In genomic region chr10:102718220-102718619, GRCh38 we compare ENCODE assay signal across 10 cellular contexts. TPM values are rescaled to one million over a fixed set of nuclear protein-coding genes. Genes with fewer than 3 reads are reported as not detected.
DNase-seq lines count a peak whose midpoint lies in the region; ATAC-seq and TF ChIP-seq lines count a peak whose summit lies in the region.
"Had no signal": no experiment of that assay in that cellular context is flagged by ENCODE, and none has a peak within 500 bp of the region (broad histone marks: within the 10 kb centered on the region; RNA-seq: fewer than 3 reads in every experiment).

No MANE protein-coding gene starts in this region.

- 0 out of 2 replicates have a peak overlapping the region, but pooled peaks have one; percentile 6 for H3K9ac ChIP-seq in HUES64 (ENCODE audit: low read depth, low read length)
- H3K9ac ChIP-seq in skeletal muscle tissue (ENCODE audit: low read depth in 1 of 3, low read length in 3 of 3), result peak overlapping the region in 2 of 3 donors; percentile 46 to 65

- H3K36me3 ChIP-seq in HUES64 (ENCODE audit: insufficient read depth, low read length) (peaks cover 14% of the 10 kb centered on the region), skeletal muscle tissue (ENCODE audit: control insufficient read depth in 3 of 3, insufficient read depth in 3 of 3, low read length in 3 of 3) (peaks cover 0 to 2% (median 0%) of the 10 kb centered on the region in 3 donors), left lung (no peaks in the 10 kb centered on the region)

- peak overlapping the region; percentile 80 for H3K27ac Mint-ChIP-seq in WTC11

- H3K9me3 ChIP-seq in HUES64 (ENCODE audit: insufficient read depth, low read depth, low read length) (no peaks in the 10 kb centered on the region), skeletal muscle tissue (ENCODE audit: control insufficient read depth in 3 of 3, low read length in 3 of 3) (no peaks in the 10 kb centered on the region), left lung (no peaks in the 10 kb centered on the region)
- H3K9me3 ChIP-seq: mucosa of descending colon had no signal

- DNase-seq in WTC11 (ENCODE audit: low spot score), result peak; percentile 27
- DNase-seq in left ventricle myocardium superior, result peak; percentile 44
- no peak for DNase-seq in DMS79 treated with DMSO at 0.1 percent for 48 hours (lab: John Stamatoyannopoulos, UW)
- DNase-seq in left lung, result no peak
- DNase-seq: effector CD8-positive, alpha-beta T cell; mucosa of descending colon had no signal

- no peak for TF ChIP-seq CTCF in WTC11 (IDR thresholded peaks at IDR 0.05)
- no peak for TF ChIP-seq CTCF in left lung (IDR thresholded peaks at IDR 0.05)

- H3K27me3 Mint-ChIP-seq in WTC11 (ENCODE audit: low read depth), result no peaks in the 10 kb centered on the region

- H3K27me3 ChIP-seq in HUES64 (ENCODE audit: insufficient read depth, low read length) (no peaks in the 10 kb centered on the region), skeletal muscle tissue (ENCODE audit: control insufficient read depth in 3 of 3, insufficient read depth in 3 of 3, low read length in 3 of 3) (no peaks in the 10 kb centered on the region), left lung (no peaks in the 10 kb centered on the region)

- H3K4me3 ChIP-seq in HUES64 (ENCODE audit: low read length), result peak overlapping the region; percentile 9; the same call in 1 of the 2 replicates
- peak overlapping the region in 2 of 3 donors; percentile 9 to 37 for H3K4me3 ChIP-seq in skeletal muscle tissue (ENCODE audit: low read length in 3 of 3)
- no peak overlapping the region for H3K4me3 ChIP-seq in left lung
- H3K4me3 ChIP-seq: mucosa of descending colon had no signal

- peaks cover 21% of the 10 kb centered on the region for H3K36me3 Mint-ChIP-seq in WTC11

- H3K4me1 ChIP-seq in HUES64 (ENCODE audit: insufficient read depth, low read length), result peaks cover 24% of the 10 kb centered on the region
- H3K4me1 ChIP-seq in skeletal muscle tissue (ENCODE audit: control insufficient read depth in 3 of 3, insufficient read depth in 3 of 3, low read length in 3 of 3), result peaks cover 24 to 32% (median 27%) of the 10 kb centered on the region in 3 donors
- peaks cover 0 to 21% of the 10 kb centered on the region in 2 donors for H3K4me1 ChIP-seq in left lung

- H3K27ac ChIP-seq in HUES64 (ENCODE audit: low read depth, low read length) (peak overlapping the region; percentile 22; the same call in 1 of the 2 replicates), skeletal muscle tissue (ENCODE audit: low read depth, low read length) (peak overlapping the region; percentile 56), left lung (no peak overlapping the region)

- peaks cover 51% of the 10 kb centered on the region for H3K4me1 Mint-ChIP-seq in WTC11

- intact Hi-C loops in left ventricle myocardium superior (cut with micrococcal nuclease) (no loop called here), left lung (cut with DNase I) (no loop called here)

- POLR2A ChIA-PET in WTC11 (lab: Charles Lee), result interaction anchor here (0.6 kb wide), 1 partner anchor 75 kb away, joined by 3 read pairs; no protein-coding TSS in a partner anchor

- WGBS in HUES64, result 67% methylated on average over 3 of the region's 3 CpGs

- peak overlapping the region; percentile 37 for H3K4me3 Mint-ChIP-seq in WTC11

- no peaks in the 10 kb centered on the region for H3K9me3 Mint-ChIP-seq in WTC11

- CTCF ChIA-PET in WTC11 (lab: Charles Lee), result interaction anchor here (0.9 to 1.3 kb wide), 2 partner anchors 39 to 199 kb away, joined by 3 to 4 read pairs; partner anchors contain the start of gene CNNM2

- no peak for ATAC-seq in WTC11
- peak; percentile 8 for ATAC-seq in left ventricle myocardium superior
- no peak for ATAC-seq in left lung
- no peak for ATAC-seq in GM18868 (IDR thresholded peaks at IDR 0.05; ENCODE audit: unreplicated experiment)
- ATAC-seq: HCT116, mucosa of descending colon had no signal

TF ChIP-seq in WTC11, 78 proteins besides CTCF, POLR2A, EP300 and RAD21:
- TF ChIP-seq ZMAT4 (CRISPR knock-in tag; IDR thresholded peaks at IDR 0.05), result no peak
- no peak for TF ChIP-seq SP1 (CRISPR knock-in tag; conservative IDR thresholded peaks at IDR 0.05)

RNA-seq across cellular contexts. Expression of gene SFXN2, which starts 3.8 kb away (rescaled TPM):
- 16.4 TPM for polyA plus RNA-seq in HUES64 (2013, experiment 1 of 2)
- polyA plus RNA-seq in HUES64 (2013, experiment 2 of 2), result 14.4 TPM
- 15.7 to 21.2 TPM (median 15.9 TPM) in 3 replicates for total RNA-seq in WTC11 (2021)
- 1.5 TPM for total RNA-seq in left ventricle myocardium superior
- 4.2 TPM for total RNA-seq in skeletal muscle tissue
- total RNA-seq in left lung, result 10 to 100 TPM; 17.1 to 21.0 TPM

RNA-seq across cellular contexts. Expression of gene ARL3, which starts 4.0 kb away (rescaled TPM):
- 18.4 TPM for polyA plus RNA-seq in HUES64 (2013, experiment 1 of 2)
- 22.4 TPM for polyA plus RNA-seq in HUES64 (2013, experiment 2 of 2)
- total RNA-seq in WTC11 (2021) (13.3 to 16.1 TPM (median 15.6 TPM) in 3 replicates), left ventricle myocardium superior (13.6 TPM), skeletal muscle tissue (5.2 TPM), left lung (10 to 100 TPM; 10.3 to 11.0 TPM)

RNA-seq across cellular contexts. Expression of gene WBP1L, which starts 25.5 kb away (rescaled TPM):
- 16.6 TPM for polyA plus RNA-seq in HUES64 (2013, experiment 1 of 2)
- 18.1 TPM for polyA plus RNA-seq in HUES64 (2013, experiment 2 of 2)
- total RNA-seq in WTC11 (2021), result 25.9 to 26.8 TPM (median 26.4 TPM) in 3 replicates
- 22.4 TPM for total RNA-seq in left ventricle myocardium superior
- total RNA-seq in skeletal muscle tissue, result 24.0 TPM
- 10 to 100 TPM; 48.4 to 49.8 TPM for total RNA-seq in left lung

Comparison
In these comparisons a context has a peak if more than half of its experiments do, and no peak if none do; other contexts are left out.
1. H3K27ac ChIP-seq: peak in HUES64 (single experiment) and skeletal muscle tissue (single experiment); none in left lung (0 of 2).
2. H3K4me3 ChIP-seq: peak in HUES64 (single experiment) and skeletal muscle tissue (2 of 3); none in left lung (0 of 2).
3. DNase-seq: peak in WTC11 (single experiment) and left ventricle myocardium superior (single experiment); none in DMS79 treated with DMSO at 0.1 percent for 48 hours (single experiment) and left lung (0 of 2).